12 cellular contexts compared by ENCODE assay signal in genomic region chr5:78549043-78549442, GRCh38.
DNase-seq lines count a peak whose midpoint lies in the region; ATAC-seq and TF ChIP-seq lines count a peak whose summit lies in the region.
"Had no signal": no experiment of that assay in that cellular context is flagged by ENCODE, and none has a peak within 500 bp of the region (broad histone marks: within the 10 kb centered on the region; RNA-seq: fewer than 3 reads in every experiment).

No MANE protein-coding gene starts in this region.

- H3K27me3 ChIP-seq in cardiac muscle cell (no peaks in the 10 kb centered on the region), gastrocnemius medialis (no peaks in the 10 kb centered on the region)

- H3K4me3 ChIP-seq in cardiac muscle cell (no peak overlapping the region), gastrocnemius medialis (no peak overlapping the region)

- TF ChIP-seq POLR2A in gastrocnemius medialis (IDR thresholded peaks at IDR 0.05), result no peak

- no peak for TF ChIP-seq CTCF in cardiac muscle cell (IDR thresholded peaks at IDR 0.05; ENCODE audit: low read depth, low read length)
- TF ChIP-seq CTCF in gastrocnemius medialis (IDR thresholded peaks at IDR 0.05 in 4 of 5, conservative IDR thresholded peaks at IDR 0.05 in 1 of 5), result no peak

- H3K9me3 ChIP-seq in cardiac muscle cell (ENCODE audit: low read depth) (no peaks in the 10 kb centered on the region), gastrocnemius medialis (no peaks in the 10 kb centered on the region)

- H3K4me1 ChIP-seq in cardiac muscle cell (ENCODE audit: low read depth) (peaks cover 47% of the 10 kb centered on the region), gastrocnemius medialis (peaks cover 20 to 28% of the 10 kb centered on the region in 2 donors)

- DNase-seq in SKM-1 (lab: John Stamatoyannopoulos, UW; ENCODE audit: unreplicated experiment), result peak; percentile 94
- peak in 1 of 2 donors; percentile 79 for DNase-seq in cardiac muscle cell (ENCODE audit: low read depth in 1 of 2, low spot score in 1 of 2)
- DNase-seq in gastrocnemius medialis, result no peak
- no peak for DNase-seq in GOT3 (lab: John Stamatoyannopoulos, UW)
- no peak for DNase-seq in activated gamma-delta T cell treated with Interleukin-2 at 50 U/mL for 16 hours
- DNase-seq in SW 1271 (lab: John Stamatoyannopoulos, UW), result no peak
- DNase-seq: CD4-positive, alpha-beta T cell; cortex of kidney; NCI-H2081; stimulated activated naive CD4-positive, alpha-beta T cell treated with Interleukin-2 at 50 U/mL for 16 hours had no signal

- H3K36me3 ChIP-seq in cardiac muscle cell (peaks cover 8% of the 10 kb centered on the region), gastrocnemius medialis (no peaks in the 10 kb centered on the region)

- ATAC-seq in GM19395 (IDR thresholded peaks at IDR 0.05; ENCODE audit: unreplicated experiment) (peak; percentile 55), gastrocnemius medialis (peak; percentile 9 to 36), GM18519 (IDR thresholded peaks at IDR 0.05; ENCODE audit: low FRiP score, unreplicated experiment) (no peak)

- in situ Hi-C loops in gastrocnemius medialis (cut with MboI; ENCODE audit: low sequenced_read_pairs in 4 of 4), result loop anchor here in 2 of 4 donors (25.0 kb wide), 2 partner anchors 88 to 413 kb away; partner anchors contain the start of gene LHFPL2 (in 1 of the 2)

- intact Hi-C loops in gastrocnemius medialis (cut with DNase I; ENCODE audit: low total_unique reads), result loop anchor here (10.0 kb wide), 1 partner anchor 96 kb away; the partner anchor contains the start of gene LHFPL2

- H3K27ac ChIP-seq in cardiac muscle cell (peak overlapping the region; percentile 27), gastrocnemius medialis (peak overlapping the region; percentile 75 to 80 (median 77))
